Comparison of ENCODE assay signal across 8 cellular contexts in genomic region chr10:117838500-117839498, GRCh38.
DNase-seq lines count a peak whose midpoint lies in the region; ATAC-seq and TF ChIP-seq lines count a peak whose summit lies in the region.
"Not testable (repeated sequence)": the region's sequence is repeated elsewhere in the genome, so short reads cannot be mapped to it uniquely, and the experiment has no call there.

No MANE protein-coding gene starts in this region.

- H4K20me1 ChIP-seq in mammary epithelial cell (ENCODE audit: insufficient read depth, low read length), result not testable (repeated sequence)

- DNase-seq in CD4-positive, alpha-beta memory T cell; T-cell; activated T-cell treated with anti-CD3 and anti-CD28 coated beads, Interleukin-2, amount 50 U/mL, for 4 hours; mammary epithelial cell; iPS DF 6.9 (ENCODE audit: low read depth, low spot score); progenitor cell of endocrine pancreas (ENCODE audit: low spot score, unreplicated experiment): not testable (repeated sequence)
- peak; percentile 59 for DNase-seq in myocyte (ENCODE audit: low read depth)

- POLR2A ChIA-PET in CD4-positive, alpha-beta memory T cell (lab: Charles Lee; ENCODE audit: partially characterized antibody), result interaction anchor here (1.0 kb wide), 1 partner anchor 15 kb away, joined by 4 read pairs; no protein-coding TSS in a partner anchor
- POLR2A ChIA-PET in T-cell (lab: Charles Lee), result interaction anchor here in 1 of 2 donors (0.5 kb wide), 1 partner anchor 51 kb away, joined by 4 read pairs; no protein-coding TSS in a partner anchor

- not testable (repeated sequence) for H3K36me3 ChIP-seq in CD4-positive, alpha-beta memory T cell (ENCODE audit: insufficient read depth, low read length); HUES6 (ENCODE audit: control insufficient read depth, insufficient read depth, low read length); mammary epithelial cell (ENCODE audit: insufficient read depth, low read length); iPS DF 6.9 (ENCODE audit: control insufficient read depth, insufficient read depth, low read length)

- H3K4me3 Mint-ChIP-seq in CD4-positive, alpha-beta memory T cell, result peak overlapping the region in 7 of 8 donors; percentile 31 to 76 (median 67)
- H3K4me3 Mint-ChIP-seq in T-cell (peak overlapping the region; percentile 57 to 67 (median 65)), progenitor cell of endocrine pancreas (ENCODE audit: low read depth) (peak overlapping the region; percentile 77)
- H3K4me3 Mint-ChIP-seq in activated T-cell treated with anti-CD3 and anti-CD28 coated beads, Interleukin-2, amount 50 U/mL, for 4 hours, result peak overlapping the region; percentile 66

- intact Hi-C loops in CD4-positive, alpha-beta memory T cell (cut with micrococcal nuclease); mammary epithelial cell (cut with micrococcal nuclease): not testable (repeated sequence)

- H3K27me3 Mint-ChIP-seq in CD4-positive, alpha-beta memory T cell; activated T-cell treated with anti-CD3 and anti-CD28 coated beads, Interleukin-2, amount 50 U/mL, for 4 hours (ENCODE audit: low read depth): not testable (repeated sequence)
- H3K27me3 Mint-ChIP-seq in T-cell, result peaks cover 0 to 19% of the 10 kb centered on the region in 2 donors
- peaks cover 27% of the 10 kb centered on the region for H3K27me3 Mint-ChIP-seq in progenitor cell of endocrine pancreas

- not testable (repeated sequence) for BruUV-seq in mammary epithelial cell (replicated peaks; lab: Mats Ljungman, UMichigan)

- ATAC-seq in T-cell (replicated peaks in 1 of 4), result peak in 2 of 4 experiments; percentile 12 to 30
- not testable (repeated sequence) for ATAC-seq in activated T-cell treated with anti-CD3 and anti-CD28 coated beads, Interleukin-2, amount 50 U/mL, for 4 hours

- H3K4me1 Mint-ChIP-seq in CD4-positive, alpha-beta memory T cell; T-cell; activated T-cell treated with anti-CD3 and anti-CD28 coated beads, Interleukin-2, amount 50 U/mL, for 4 hours (ENCODE audit: low read depth); progenitor cell of endocrine pancreas (ENCODE audit: low read depth): not testable (repeated sequence)

- not testable (repeated sequence) for H3K4me2 ChIP-seq in mammary epithelial cell (ENCODE audit: insufficient read depth, low read depth, low read length)

- H2AFZ ChIP-seq in mammary epithelial cell (ENCODE audit: low read depth, low read length), result peak overlapping the region; percentile 69

- TF ChIP-seq CTCF in mammary epithelial cell (conservative IDR thresholded peaks at IDR 0.05 in 1 of 2, IDR thresholded peaks at IDR 0.05 in 1 of 2; ENCODE audit: extremely low read depth in 1 of 2, insufficient read depth in 1 of 2, low read depth in 1 of 2, low read length in 2 of 2); progenitor cell of endocrine pancreas (IDR thresholded peaks at IDR 0.05; ENCODE audit: unreplicated experiment): not testable (repeated sequence)

- CTCF ChIA-PET in CD4-positive, alpha-beta memory T cell (lab: Charles Lee; ENCODE audit: partially characterized antibody); T-cell (lab: Charles Lee); mammary epithelial cell (lab: Charles Lee; ENCODE audit: low non-redundant PET): not testable (repeated sequence)

- peak overlapping the region; percentile 42 for H3K9ac ChIP-seq in HUES6 (ENCODE audit: low read length)
- H3K9ac ChIP-seq in mammary epithelial cell (ENCODE audit: insufficient read depth, low read length), result not testable (repeated sequence)

- dilution Hi-C loops in mammary epithelial cell (cut with HindIII; ENCODE audit: low sequenced_read_pairs), result not testable (repeated sequence)

- H3K27me3 ChIP-seq in CD4-positive, alpha-beta memory T cell (ENCODE audit: insufficient read depth, low read length); mammary epithelial cell (ENCODE audit: insufficient read depth, low read length); iPS DF 6.9 (ENCODE audit: control insufficient read depth, insufficient read depth, low read length): not testable (repeated sequence)
- peaks cover 19% of the 10 kb centered on the region for H3K27me3 ChIP-seq in HUES6 (ENCODE audit: control insufficient read depth, insufficient read depth, low read length)

- in situ Hi-C loops in mammary epithelial cell (cut with MboI; ENCODE audit: low sequenced_read_pairs in 2 of 2), result not testable (repeated sequence)

- not testable (repeated sequence) for H3K9me3 ChIP-seq in CD4-positive, alpha-beta memory T cell (ENCODE audit: control insufficient read depth in 1 of 2, low read length in 2 of 2); HUES6 (ENCODE audit: control insufficient read depth, insufficient read depth, low read depth, low read length); mammary epithelial cell (replicated peaks; ENCODE audit: insufficient read depth, low read length); iPS DF 6.9 (ENCODE audit: control insufficient read depth, insufficient read depth, low read length)

- H3K27ac ChIP-seq in CD4-positive, alpha-beta memory T cell (ENCODE audit: low read depth, low read length); HUES6 (ENCODE audit: low read depth, low read length); mammary epithelial cell (ENCODE audit: insufficient read depth, low read depth, low read length); iPS DF 6.9 (ENCODE audit: low read length): not testable (repeated sequence)

- H3K27ac Mint-ChIP-seq in CD4-positive, alpha-beta memory T cell, result not testable (repeated sequence)
- H3K27ac Mint-ChIP-seq in T-cell, result peak overlapping the region; percentile 55 to 73
- peak overlapping the region; percentile 92 for H3K27ac Mint-ChIP-seq in progenitor cell of endocrine pancreas

- H3K36me3 Mint-ChIP-seq in CD4-positive, alpha-beta memory T cell; T-cell; activated T-cell treated with anti-CD3 and anti-CD28 coated beads, Interleukin-2, amount 50 U/mL, for 4 hours (ENCODE audit: insufficient read depth); progenitor cell of endocrine pancreas (ENCODE audit: insufficient read depth): not testable (repeated sequence)

- H3K79me2 ChIP-seq in mammary epithelial cell (ENCODE audit: insufficient read depth, low read length), result not testable (repeated sequence)

- H3K4me3 ChIP-seq in CD4-positive, alpha-beta memory T cell (ENCODE audit: low read length in 2 of 2), result not testable (repeated sequence)
- peak overlapping the region; percentile 62 for H3K4me3 ChIP-seq in HUES6 (ENCODE audit: low read depth, low read length)
- H3K4me3 ChIP-seq in mammary epithelial cell (replicated peaks in 1 of 3; ENCODE audit: insufficient read depth in 1 of 3, low read depth in 2 of 3, low read length in 3 of 3), result peak overlapping the region in 1 of 3 experiments; percentile 25
- H3K4me3 ChIP-seq in iPS DF 6.9 (ENCODE audit: low read length), result peak overlapping the region; percentile 49; the same call in 1 of the 2 replicates

- H3K4me1 ChIP-seq in CD4-positive, alpha-beta memory T cell (ENCODE audit: insufficient read depth, low read length); HUES6 (ENCODE audit: control insufficient read depth, insufficient read depth, low read length); mammary epithelial cell (ENCODE audit: insufficient read depth, low read length); iPS DF 6.9 (ENCODE audit: control insufficient read depth, insufficient read depth, low read length): not testable (repeated sequence)

- 63% methylated on average over 24 of the region's 39 CpGs for WGBS in mammary epithelial cell (ENCODE audit: low coverage, missing lambda C conversion rate)
- no CpG with 5 or more reads among the region's 39 CpGs for WGBS in iPS DF 6.9 (ENCODE audit: insufficient coverage, insufficient read length)

- peaks cover 0 to 12% (median 2%) of the 10 kb centered on the region in 8 donors for H3K9me3 Mint-ChIP-seq in CD4-positive, alpha-beta memory T cell
- not testable (repeated sequence) for H3K9me3 Mint-ChIP-seq in T-cell; activated T-cell treated with anti-CD3 and anti-CD28 coated beads, Interleukin-2, amount 50 U/mL, for 4 hours; progenitor cell of endocrine pancreas (ENCODE audit: low read depth)
